In the genomic region with DNA sequence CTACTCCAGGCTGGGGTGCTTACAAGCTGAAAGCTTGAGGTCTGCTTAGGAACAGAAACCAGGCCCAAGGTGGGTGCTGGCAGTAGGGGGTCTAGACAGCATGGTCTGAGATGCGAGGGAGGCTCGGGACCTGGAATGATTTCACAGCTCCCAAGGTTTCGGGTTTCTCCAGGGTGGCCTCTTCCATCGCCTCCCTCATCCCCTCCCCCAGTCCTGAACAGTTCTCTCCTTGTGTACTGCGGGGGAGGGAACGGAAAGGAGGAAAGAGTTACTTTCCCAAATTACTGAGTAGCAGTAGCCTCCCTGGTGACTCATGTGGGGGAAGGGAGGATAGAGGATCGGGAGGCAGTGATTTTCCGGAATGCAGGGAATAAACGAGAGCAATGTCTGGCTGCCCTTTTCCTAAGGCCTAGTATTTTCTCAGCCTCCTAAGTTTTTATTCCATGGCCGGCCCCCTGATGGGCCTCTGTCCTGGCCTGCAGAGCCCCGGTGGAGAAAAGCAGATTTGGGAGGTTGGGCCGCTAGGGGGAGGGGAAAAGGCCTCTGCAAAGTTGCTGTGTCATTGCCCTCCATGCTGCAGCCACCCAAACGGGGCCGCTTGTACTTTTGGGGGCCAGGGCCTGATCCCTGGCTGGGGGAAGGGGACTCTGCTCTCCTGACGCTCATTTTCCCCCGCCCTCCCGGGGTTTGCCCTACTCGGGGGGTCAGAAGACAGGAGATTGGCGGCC, we compare ENCODE assay signal across 8 cellular contexts. TPM values are rescaled to one million over a fixed set of nuclear protein-coding genes. Genes with fewer than 3 reads are reported as not detected.
DNase-seq lines count a peak whose midpoint lies in the region; ATAC-seq and TF ChIP-seq lines count a peak whose summit lies in the region.

No MANE protein-coding gene starts in this region.

- H3K27ac ChIP-seq in AG04450 (ENCODE audit: low read depth, low read length), result peak overlapping the region; percentile 100

- H3K9me3 ChIP-seq in AG04450 (ENCODE audit: control insufficient read depth, insufficient read depth, low read length), result peaks cover 5% of the 10 kb centered on the region; the same call in 1 of the 2 replicates

- peaks cover 57% of the 10 kb centered on the region for H3K36me3 Mint-ChIP-seq in activated CD4-positive, alpha-beta memory T cell treated with anti-CD3 and anti-CD28 coated beads, Interleukin-2, amount 10 ng/mL, durations not matched to agents 7 days and 5 days (ENCODE audit: low read depth)
- H3K36me3 Mint-ChIP-seq in mesothelial cell of epicardium, result peaks cover 14% of the 10 kb centered on the region

- no peaks in the 10 kb centered on the region for H3K27me3 Mint-ChIP-seq in activated CD4-positive, alpha-beta memory T cell treated with anti-CD3 and anti-CD28 coated beads, Interleukin-2, amount 10 ng/mL, durations not matched to agents 7 days and 5 days
- H3K27me3 Mint-ChIP-seq in mesothelial cell of epicardium (ENCODE audit: low read depth), result no peaks in the 10 kb centered on the region

- H3K27ac Mint-ChIP-seq in activated CD4-positive, alpha-beta memory T cell treated with anti-CD3 and anti-CD28 coated beads, Interleukin-2, amount 10 ng/mL, durations not matched to agents 7 days and 5 days, result peak overlapping the region; percentile 98
- peak overlapping the region; percentile 100 for H3K27ac Mint-ChIP-seq in mesothelial cell of epicardium

- H3K4me3 Mint-ChIP-seq in activated CD4-positive, alpha-beta memory T cell treated with anti-CD3 and anti-CD28 coated beads, Interleukin-2, amount 10 ng/mL, durations not matched to agents 7 days and 5 days, result peak overlapping the region; percentile 97
- peak overlapping the region; percentile 91 for H3K4me3 Mint-ChIP-seq in mesothelial cell of epicardium

- peaks cover 24% of the 10 kb centered on the region for H3K4me1 Mint-ChIP-seq in activated CD4-positive, alpha-beta memory T cell treated with anti-CD3 and anti-CD28 coated beads, Interleukin-2, amount 10 ng/mL, durations not matched to agents 7 days and 5 days
- H3K4me1 Mint-ChIP-seq in mesothelial cell of epicardium, result peaks cover 45% of the 10 kb centered on the region

- TF ChIP-seq CTCF in AG04450 (IDR thresholded peaks at IDR 0.05; ENCODE audit: low read depth, low read length) (peak; percentile 33), mesothelial cell of epicardium (IDR thresholded peaks at IDR 0.05; ENCODE audit: unreplicated experiment) (peak; percentile 23)

- POLR2A ChIA-PET in AG04450 (lab: Yijun Ruan, JAX), result interaction anchor here (0.6 to 8.3 kb wide), 13 partner anchors 12 to 1072 kb away, joined by 3 to 199 read pairs (median 11); partner anchors contain the start of genes HLA-DMA, HLA-DMB, PSMB9 and TAP1
- POLR2A ChIA-PET in activated CD4-positive, alpha-beta memory T cell treated with anti-CD3 and anti-CD28 coated beads, Interleukin-2, amount 10 ng/mL, durations not matched to agents 7 days and 5 days (lab: Charles Lee), result interaction anchor here (0.7 to 17.7 kb wide), 21 partner anchors 7 to 779 kb away, joined by 3 to 656 read pairs (median 21); partner anchors contain the start of genes B3GALT4, GPSM3, HLA-DMA and HLA-DMB

- H3K9me3 Mint-ChIP-seq in activated CD4-positive, alpha-beta memory T cell treated with anti-CD3 and anti-CD28 coated beads, Interleukin-2, amount 10 ng/mL, durations not matched to agents 7 days and 5 days, result no peaks in the 10 kb centered on the region
- H3K9me3 Mint-ChIP-seq in mesothelial cell of epicardium, result no peaks in the 10 kb centered on the region

- DNase-seq in AG04450 (ENCODE audit: low read depth, low spot score), result peak; percentile 93
- peak; percentile 95 for DNase-seq in H4 (ENCODE audit: low spot score)
- DNase-seq in NCI-H748 (lab: John Stamatoyannopoulos, UW; ENCODE audit: unreplicated experiment), result peak; percentile 81
- peak; percentile 78 for DNase-seq in activated CD4-positive, alpha-beta memory T cell treated with anti-CD3 and anti-CD28 coated beads, Interleukin-2, amount 10 ng/mL, durations not matched to agents 7 days and 5 days
- DNase-seq in effector CD8-positive, alpha-beta T cell (lab: John Stamatoyannopoulos, UW), result peak; percentile 52
- peak; percentile 41 to 75 for DNase-seq in mesothelial cell of epicardium (ENCODE audit: low spot score in 2 of 2, unreplicated experiment in 2 of 2)
- peak; percentile 17 to 51 for DNase-seq in stimulated activated CD8-positive, alpha-beta memory T cell treated with anti-CD3 and anti-CD28 coated beads, Interleukin-2, amount 100 ng/mL, for 1 hour (ENCODE audit: low read depth in 2 of 2)

- no peak for ATAC-seq in GM19035 (IDR thresholded peaks at IDR 0.05; ENCODE audit: unreplicated experiment)

- CTCF ChIA-PET in AG04450 (lab: Charles Lee), result interaction anchor here (0.7 to 3.7 kb wide), 6 partner anchors 14 to 131 kb away, joined by 3 to 29 read pairs (median 22); partner anchors contain the start of genes HLA-DMA and TAP2
- CTCF ChIA-PET in activated CD4-positive, alpha-beta memory T cell treated with anti-CD3 and anti-CD28 coated beads, Interleukin-2, amount 10 ng/mL, durations not matched to agents 7 days and 5 days (lab: Charles Lee), result interaction anchor here (0.9 to 13.5 kb wide), 8 partner anchors 15 to 130 kb away, joined by 3 to 259 read pairs (median 28); partner anchors contain the start of genes HLA-DMA, HLA-DMB, PSMB9 and TAP1

- H3K4me3 ChIP-seq in AG04450 (ENCODE audit: low read depth, low read length), result peak overlapping the region; percentile 85

- no peaks in the 10 kb centered on the region for H3K27me3 ChIP-seq in AG04450 (ENCODE audit: control insufficient read depth, insufficient read depth, low read length)

RNA-seq across cellular contexts. Expression of gene BRD2, which starts 1.5 kb away (rescaled TPM):
- 110 and 138 TPM in 2 replicates for polyA plus RNA-seq in AG04450 (2011; rRNA removed)
- 102 and 104 TPM in 2 replicates for polyA minus RNA-seq in AG04450 (2011; rRNA and poly(A)+ RNA removed)
- total RNA-seq in H4 (2014; rRNA removed; shearing (Covaris generic)), result 52.2 and 57.6 TPM in 2 replicates
- 100 to 1,000 TPM; 290 to 297 TPM for total RNA-seq in activated CD4-positive, alpha-beta memory T cell treated with anti-CD3 and anti-CD28 coated beads, Interleukin-2, amount 10 ng/mL, durations not matched to agents 7 days and 5 days
- total RNA-seq in mesothelial cell of epicardium, result 235 to 261 TPM (median 246 TPM) in 3 replicates

RNA-seq across cellular contexts. Expression of gene HLA-DMA, which starts 17.0 kb away (rescaled TPM):
- polyA plus RNA-seq in AG04450 (2011; rRNA removed), result 7.1 and 8.2 TPM in 2 replicates
- polyA minus RNA-seq in AG04450 (2011; rRNA and poly(A)+ RNA removed), result 4.5 TPM in 2 replicates
- 10.3 and 13.0 TPM in 2 replicates for total RNA-seq in H4 (2014; rRNA removed; shearing (Covaris generic))
- 10 to 100 TPM; 54.0 to 54.3 TPM for total RNA-seq in activated CD4-positive, alpha-beta memory T cell treated with anti-CD3 and anti-CD28 coated beads, Interleukin-2, amount 10 ng/mL, durations not matched to agents 7 days and 5 days
- total RNA-seq in mesothelial cell of epicardium, result 1.7 to 2.1 TPM (median 2.0 TPM) in 3 replicates

RNA-seq across cellular contexts. Expression of gene HLA-DMB, which starts 29.0 kb away (rescaled TPM):
- 0.07 and 0.12 TPM in 2 replicates for polyA plus RNA-seq in AG04450 (2011; rRNA removed)
- not detected in 2 replicates for polyA minus RNA-seq in AG04450 (2011; rRNA and poly(A)+ RNA removed)
- 4.5 and 4.6 TPM in 2 replicates for total RNA-seq in H4 (2014; rRNA removed; shearing (Covaris generic))
- total RNA-seq in activated CD4-positive, alpha-beta memory T cell treated with anti-CD3 and anti-CD28 coated beads, Interleukin-2, amount 10 ng/mL, durations not matched to agents 7 days and 5 days, result 10 to 100 TPM; 19.1 to 20.0 TPM
- total RNA-seq in mesothelial cell of epicardium, result not detected in 3 replicates

RNA-seq across cellular contexts. Expression of gene HLA-DOA, which starts 39.5 kb away (rescaled TPM):
- 0.02 TPM in 1 of 2 replicates, not detected in the other for polyA plus RNA-seq in AG04450 (2011; rRNA removed)
- polyA minus RNA-seq in AG04450 (2011; rRNA and poly(A)+ RNA removed), result not detected in 2 replicates
- total RNA-seq in H4 (2014; rRNA removed; shearing (Covaris generic)), result 0.14 TPM in 1 of 2 replicates, not detected in the other
- total RNA-seq in activated CD4-positive, alpha-beta memory T cell treated with anti-CD3 and anti-CD28 coated beads, Interleukin-2, amount 10 ng/mL, durations not matched to agents 7 days and 5 days, result 1 to 10 TPM; 3.4 to 4.1 TPM
- 4.8 to 6.1 TPM (median 5.8 TPM) in 3 replicates for total RNA-seq in mesothelial cell of epicardium

Comparison
In these comparisons a context has a peak if more than half of its experiments do, and no peak if none do; other contexts are left out.
1. DNase-seq: peak in every context shown above with its lines; median percentile 95 in H4; 93 in AG04450; 81 in NCI-H748; 78 in activated CD4-positive, alpha-beta memory T cell treated with anti-CD3 and anti-CD28 coated beads, Interleukin-2, amount 10 ng/mL, durations not matched to agents 7 days and 5 days; 58 in mesothelial cell of epicardium; 52 in effector CD8-positive, alpha-beta T cell; 34 in stimulated activated CD8-positive, alpha-beta memory T cell treated with anti-CD3 and anti-CD28 coated beads, Interleukin-2, amount 100 ng/mL, for 1 hour.